10 cellular contexts compared by ENCODE assay signal in genomic region chr6:22145823-22146379, GRCh38.
A peak's percentile ranks its signal among the peaks of the same experiment; 100 is the strongest.
DNase-seq lines count a peak whose midpoint lies in the region; ATAC-seq, FAIRE-seq and TF ChIP-seq lines count a peak whose summit lies in the region.
"Had no signal": no experiment of that assay in that cellular context is flagged by ENCODE, and none has a peak within 500 bp of the region (broad histone marks: within the 10 kb centered on the region; RNA-seq: fewer than 3 reads in every experiment).

No MANE protein-coding gene starts in this region.

- FAIRE-seq in small intestine (lab: Jason Lieb, UNC), result no peak

- H3K27ac ChIP-seq in iPS DF 6.9 (ENCODE audit: low read length) (no peak overlapping the region), suprapubic skin (no peak overlapping the region), small intestine (ENCODE audit: low read depth in 1 of 2, low read length in 1 of 2) (no peak overlapping the region)
- H3K27ac ChIP-seq: epithelial cell of prostate had no signal

- no peak overlapping the region for H3K4me3 ChIP-seq in iPS DF 6.9 (ENCODE audit: low read length)
- peak overlapping the region; percentile 39 for H3K4me3 ChIP-seq in suprapubic skin
- no peak overlapping the region for H3K4me3 ChIP-seq in small intestine (ENCODE audit: low read depth in 1 of 2, low read length in 2 of 2)
- H3K4me3 ChIP-seq: HAP-1 had no signal

- H3K9me3 ChIP-seq in iPS DF 6.9 (ENCODE audit: control insufficient read depth, insufficient read depth, low read length), result no peaks in the 10 kb centered on the region
- H3K9me3 ChIP-seq in suprapubic skin, result no peaks in the 10 kb centered on the region
- no peaks in the 10 kb centered on the region for H3K9me3 ChIP-seq in small intestine (ENCODE audit: control insufficient read depth, low read depth)
- H3K9me3 ChIP-seq: HAP-1 had no signal

- WGBS in iPS DF 6.9 (ENCODE audit: insufficient coverage, insufficient read length), result no CpG with 5 or more reads among the region's 5 CpGs
- 15% methylated on average over 5 of the region's 5 CpGs for WGBS in suprapubic skin
- 31 to 55% (median 53%) methylated on average over 5 of the region's 5 CpGs for WGBS in small intestine, 3 donors

- peaks cover 8% of the 10 kb centered on the region; the same call in 1 of the 2 replicates for H3K4me1 ChIP-seq in iPS DF 6.9 (ENCODE audit: control insufficient read depth, insufficient read depth, low read length)
- H3K4me1 ChIP-seq in suprapubic skin, result peaks cover 44% of the 10 kb centered on the region
- no peaks in the 10 kb centered on the region for H3K4me1 ChIP-seq in small intestine (ENCODE audit: control insufficient read depth in 2 of 2, insufficient read depth in 1 of 2, low read depth in 1 of 2, low read length in 1 of 2)

- H3K36me3 ChIP-seq in iPS DF 6.9 (ENCODE audit: control insufficient read depth, insufficient read depth, low read length) (no peaks in the 10 kb centered on the region), suprapubic skin (no peaks in the 10 kb centered on the region), small intestine (ENCODE audit: control insufficient read depth in 2 of 2, insufficient read depth in 2 of 2, low read length in 2 of 2) (no peaks in the 10 kb centered on the region)
- H3K36me3 ChIP-seq: HAP-1 had no signal

- peak in 13 of 14 donors; percentile 17 to 84 (median 69) for DNase-seq in C1 segment of cervical spinal cord (lab: John Stamatoyannopoulos, UW)
- peak; percentile 88 for DNase-seq in LHCN-M2 (ENCODE audit: low read depth)
- peak; percentile 71 for DNase-seq in amniotic epithelial cell (ENCODE audit: low read depth)
- peak; percentile 22 for DNase-seq in iPS DF 6.9 (ENCODE audit: low read depth, low spot score)
- DNase-seq in suprapubic skin (ENCODE audit: low spot score in 2 of 2), result peak in 1 of 2 donors; percentile 63
- DNase-seq in small intestine, result no peak
- DNase-seq in SKM-1 treated with dmso at 0.1 percent for 144 hours (lab: John Stamatoyannopoulos, UW; ENCODE audit: unreplicated experiment), result no peak

- TF ChIP-seq EP300 in suprapubic skin (IDR thresholded peaks at IDR 0.05), result no peak

- TF ChIP-seq CTCF in suprapubic skin (IDR thresholded peaks at IDR 0.05), result no peak

- ATAC-seq in HG02759 (IDR thresholded peaks at IDR 0.05; ENCODE audit: unreplicated experiment), result no peak

- no peak for TF ChIP-seq POLR2A in suprapubic skin (IDR thresholded peaks at IDR 0.05)

- H3K27me3 ChIP-seq in iPS DF 6.9 (ENCODE audit: control insufficient read depth, insufficient read depth, low read length) (no peaks in the 10 kb centered on the region), suprapubic skin (no peaks in the 10 kb centered on the region), small intestine (ENCODE audit: control insufficient read depth in 2 of 2, insufficient read depth in 2 of 2, low read length in 2 of 2) (no peaks in the 10 kb centered on the region)

Comparison
In these comparisons a context has a peak if more than half of its experiments do, and no peak if none do; other contexts are left out.
1. DNase-seq: peak in C1 segment of cervical spinal cord (13 of 14), LHCN-M2 (single experiment), amniotic epithelial cell (single experiment) and iPS DF 6.9 (single experiment); none in small intestine (single experiment) and SKM-1 treated with dmso at 0.1 percent for 144 hours (single experiment).